Comparison of ENCODE assay signal across 20 cellular contexts in the genomic region with DNA sequence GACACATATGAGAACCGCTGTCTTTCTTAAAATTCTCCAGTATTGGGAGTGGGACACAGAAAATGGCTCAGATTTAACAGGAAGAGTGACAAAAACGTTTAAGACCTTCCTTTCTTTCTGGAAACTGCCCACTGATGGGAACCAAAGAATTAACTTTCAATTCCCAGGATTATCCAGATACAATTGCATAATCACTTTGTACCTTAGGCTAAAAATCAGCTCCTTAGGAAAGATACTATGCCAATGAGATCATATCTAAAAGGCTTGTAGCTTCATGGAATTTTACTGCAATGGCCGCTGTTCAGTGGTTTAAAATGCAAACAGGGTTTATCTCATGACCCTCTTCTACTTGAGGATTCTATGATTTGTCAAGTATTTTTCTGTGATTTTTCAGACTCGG. TPM values are rescaled to one million over a fixed set of nuclear protein-coding genes. Genes with fewer than 3 reads are reported as not detected.
A peak's percentile ranks its signal among the peaks of the same experiment; 100 is the strongest.
DNase-seq lines count a peak whose midpoint lies in the region; ATAC-seq and TF ChIP-seq lines count a peak whose summit lies in the region.
"Had no signal": no experiment of that assay in that cellular context is flagged by ENCODE, and none has a peak within 500 bp of the region (broad histone marks: within the 10 kb centered on the region; RNA-seq: fewer than 3 reads in every experiment).

No MANE protein-coding gene starts in this region.

- CTCF ChIA-PET in activated CD4-positive, alpha-beta T cell treated with anti-CD3 and anti-CD28 coated beads for 36 hours (lab: Charles Lee) = interaction anchor here (0.7 to 1.2 kb wide), 2 partner anchors 130 to 152 kb away, joined by 3 read pairs; no protein-coding TSS in a partner anchor

- peak overlapping the region; percentile 12 for H3K27ac ChIP-seq in lower lobe of right lung
- H3K27ac ChIP-seq in upper lobe of right lung = peak overlapping the region; percentile 2
- H3K27ac ChIP-seq: SJSA1 had no signal

- peaks cover 8% of the 10 kb centered on the region for H3K4me1 ChIP-seq in lower lobe of right lung
- peaks cover 8% of the 10 kb centered on the region for H3K4me1 ChIP-seq in upper lobe of right lung
- H3K4me1 ChIP-seq: SJSA1 had no signal

- peaks cover 3% of the 10 kb centered on the region for H3K4me1 Mint-ChIP-seq in activated CD4-positive, alpha-beta T cell treated with anti-CD3 and anti-CD28 coated beads, Interleukin-2, amount 10 ng/mL, durations not matched to agents 24 days and 14 days
- H3K4me1 Mint-ChIP-seq in activated CD4-positive, alpha-beta T cell treated with anti-CD3 and anti-CD28 coated beads for 36 hours = no peaks in the 10 kb centered on the region
- H3K4me1 Mint-ChIP-seq in activated T-helper 17 cell treated with anti-CD3 and anti-CD28 coated beads, Interleukin-2, amount 50 U/mL, for 72 hours = no peaks in the 10 kb centered on the region

- no peak overlapping the region for H3K4me3 ChIP-seq in lower lobe of right lung
- no peak overlapping the region for H3K4me3 ChIP-seq in upper lobe of right lung
- H3K4me3 ChIP-seq: MG63, SJSA1 had no signal

- DNase-seq in activated CD4-positive, alpha-beta T cell treated with anti-CD3 and anti-CD28 coated beads, Interleukin-2, amount 10 ng/mL, durations not matched to agents 24 days and 14 days = no peak
- no peak for DNase-seq in activated CD4-positive, alpha-beta T cell treated with anti-CD3 and anti-CD28 coated beads for 36 hours
- DNase-seq in lower lobe of right lung = no peak
- DNase-seq in upper lobe of right lung = no peak
- DNase-seq in ecto neural progenitor cell (ENCODE audit: low spot score) = no peak
- no peak for DNase-seq in NCI-H146 (lab: John Stamatoyannopoulos, UW)
- no peak for DNase-seq in cardiac septum (ENCODE audit: low spot score)
- DNase-seq: 8988T; CD4-positive, alpha-beta memory T cell; DMS53; H9; Kasumi-1; MG63; NCI-H1048; NCI-H1436; NCI-H2029; NCI-H526 had no signal

- no peak overlapping the region for H3K4me3 Mint-ChIP-seq in activated CD4-positive, alpha-beta T cell treated with anti-CD3 and anti-CD28 coated beads, Interleukin-2, amount 10 ng/mL, durations not matched to agents 24 days and 14 days
- H3K4me3 Mint-ChIP-seq in activated CD4-positive, alpha-beta T cell treated with anti-CD3 and anti-CD28 coated beads for 36 hours = no peak overlapping the region
- H3K4me3 Mint-ChIP-seq in activated T-helper 17 cell treated with anti-CD3 and anti-CD28 coated beads, Interleukin-2, amount 50 U/mL, for 72 hours = no peak overlapping the region
- H3K4me3 Mint-ChIP-seq: CD4-positive, alpha-beta memory T cell; H9 had no signal

- H3K27ac Mint-ChIP-seq in activated CD4-positive, alpha-beta T cell treated with anti-CD3 and anti-CD28 coated beads, Interleukin-2, amount 10 ng/mL, durations not matched to agents 24 days and 14 days = peak overlapping the region; percentile 20
- H3K27ac Mint-ChIP-seq in activated CD4-positive, alpha-beta T cell treated with anti-CD3 and anti-CD28 coated beads for 36 hours = no peak overlapping the region
- H3K27ac Mint-ChIP-seq in activated T-helper 17 cell treated with anti-CD3 and anti-CD28 coated beads, Interleukin-2, amount 50 U/mL, for 72 hours = peak overlapping the region; percentile 3
- H3K27ac Mint-ChIP-seq: H9 had no signal

- H3K9me3 ChIP-seq in lower lobe of right lung (no peaks in the 10 kb centered on the region), upper lobe of right lung (no peaks in the 10 kb centered on the region)
- H3K9me3 ChIP-seq: MG63, SJSA1 had no signal

- H3K36me3 Mint-ChIP-seq in activated CD4-positive, alpha-beta T cell treated with anti-CD3 and anti-CD28 coated beads, Interleukin-2, amount 10 ng/mL, durations not matched to agents 24 days and 14 days (ENCODE audit: low read depth) = peaks cover 3% of the 10 kb centered on the region
- peaks cover 2% of the 10 kb centered on the region for H3K36me3 Mint-ChIP-seq in activated CD4-positive, alpha-beta T cell treated with anti-CD3 and anti-CD28 coated beads for 36 hours (ENCODE audit: low read depth)
- H3K36me3 Mint-ChIP-seq in activated T-helper 17 cell treated with anti-CD3 and anti-CD28 coated beads, Interleukin-2, amount 50 U/mL, for 72 hours (ENCODE audit: low read depth) = no peaks in the 10 kb centered on the region

- intact Hi-C loops in activated CD4-positive, alpha-beta T cell treated with anti-CD3 and anti-CD28 coated beads, Interleukin-2, amount 10 ng/mL, durations not matched to agents 24 days and 14 days (cut with micrococcal nuclease) = no loop called here
- intact Hi-C loops in activated CD4-positive, alpha-beta T cell treated with anti-CD3 and anti-CD28 coated beads for 36 hours (cut with DNase I, micrococcal nuclease) = no loop called here
- intact Hi-C loops in lower lobe of right lung (cut with DNase I) = no loop called here
- intact Hi-C loops in upper lobe of right lung (cut with DNase I) = no loop called here
- intact Hi-C loops in cardiac septum (cut with DNase I) = no loop called here

- ATAC-seq in activated CD4-positive, alpha-beta T cell treated with anti-CD3 and anti-CD28 coated beads for 36 hours = no peak
- ATAC-seq in activated T-helper 17 cell treated with anti-CD3 and anti-CD28 coated beads, Interleukin-2, amount 50 U/mL, for 72 hours (replicated peaks) = no peak
- ATAC-seq in lower lobe of right lung (no peak), upper lobe of right lung (no peak)
- ATAC-seq: Panc1 had no signal

- peaks cover 24% of the 10 kb centered on the region for H3K36me3 ChIP-seq in lower lobe of right lung
- H3K36me3 ChIP-seq in upper lobe of right lung = peaks cover 13% of the 10 kb centered on the region
- H3K36me3 ChIP-seq: MG63, SJSA1 had no signal

- TF ChIP-seq CTCF in lower lobe of right lung (IDR thresholded peaks at IDR 0.05) = no peak
- TF ChIP-seq CTCF in upper lobe of right lung (IDR thresholded peaks at IDR 0.05) = no peak

- H3K27me3 ChIP-seq in lower lobe of right lung (ENCODE audit: low read depth) = no peaks in the 10 kb centered on the region
- no peaks in the 10 kb centered on the region for H3K27me3 ChIP-seq in upper lobe of right lung
- H3K27me3 ChIP-seq: MG63, SJSA1 had no signal

- POLR2A ChIA-PET in activated CD4-positive, alpha-beta T cell treated with anti-CD3 and anti-CD28 coated beads for 36 hours (lab: Charles Lee) = no interaction called here

- H3K9me3 Mint-ChIP-seq in activated CD4-positive, alpha-beta T cell treated with anti-CD3 and anti-CD28 coated beads, Interleukin-2, amount 10 ng/mL, durations not matched to agents 24 days and 14 days = no peaks in the 10 kb centered on the region
- H3K9me3 Mint-ChIP-seq in activated CD4-positive, alpha-beta T cell treated with anti-CD3 and anti-CD28 coated beads for 36 hours (ENCODE audit: low read depth) = no peaks in the 10 kb centered on the region
- no peaks in the 10 kb centered on the region for H3K9me3 Mint-ChIP-seq in activated T-helper 17 cell treated with anti-CD3 and anti-CD28 coated beads, Interleukin-2, amount 50 U/mL, for 72 hours
- H3K9me3 Mint-ChIP-seq: CD4-positive, alpha-beta memory T cell; H9 had no signal

- H3K27me3 Mint-ChIP-seq in activated CD4-positive, alpha-beta T cell treated with anti-CD3 and anti-CD28 coated beads, Interleukin-2, amount 10 ng/mL, durations not matched to agents 24 days and 14 days = no peaks in the 10 kb centered on the region
- no peaks in the 10 kb centered on the region for H3K27me3 Mint-ChIP-seq in activated CD4-positive, alpha-beta T cell treated with anti-CD3 and anti-CD28 coated beads for 36 hours
- no peaks in the 10 kb centered on the region for H3K27me3 Mint-ChIP-seq in activated T-helper 17 cell treated with anti-CD3 and anti-CD28 coated beads, Interleukin-2, amount 50 U/mL, for 72 hours
- H3K27me3 Mint-ChIP-seq: CD4-positive, alpha-beta memory T cell had no signal

RNA-seq across cellular contexts. Expression of a gene that starts 31.4 kb away (rescaled TPM):
- total RNA-seq in activated CD4-positive, alpha-beta T cell treated with anti-CD3 and anti-CD28 coated beads, Interleukin-2, amount 10 ng/mL, durations not matched to agents 24 days and 14 days = 41.3 and 52.1 TPM in 2 replicates
- 10 to 100 TPM; 23.7 to 26.8 TPM for total RNA-seq in activated CD4-positive, alpha-beta T cell treated with anti-CD3 and anti-CD28 coated beads for 36 hours
- total RNA-seq in activated T-helper 17 cell treated with anti-CD3 and anti-CD28 coated beads, Interleukin-2, amount 50 U/mL, for 72 hours = 10 to 100 TPM; 42.2 to 93.3 TPM
- 39.7 TPM for total RNA-seq in lower lobe of right lung
- 52.6 TPM for total RNA-seq in upper lobe of right lung
- 6.9 TPM for total RNA-seq in cardiac septum
